12 cellular contexts compared by ENCODE assay signal in genomic region chr12:123767613-123768012, GRCh38. TPM values are rescaled to one million over a fixed set of nuclear protein-coding genes. Genes with fewer than 3 reads are reported as not detected.
DNase-seq lines count a peak whose midpoint lies in the region; ATAC-seq, FAIRE-seq and TF ChIP-seq lines count a peak whose summit lies in the region.
"Had no signal": no experiment of that assay in that cellular context is flagged by ENCODE, and none has a peak within 500 bp of the region (broad histone marks: within the 10 kb centered on the region; RNA-seq: fewer than 3 reads in every experiment).

No MANE protein-coding gene starts in this region.

- H3K27me3 Mint-ChIP-seq in activated naive CD8-positive, alpha-beta T cell treated with anti-CD3 and anti-CD28 coated beads, Interleukin-2, amount 50 U/mL, for 24 hours = peaks cover 7% of the 10 kb centered on the region

- no peaks in the 10 kb centered on the region for H3K36me3 ChIP-seq in MG63
- H3K36me3 ChIP-seq: thoracic aorta had no signal

- no peak overlapping the region for H3K4me3 ChIP-seq in MG63
- H3K4me3 ChIP-seq: thoracic aorta had no signal

- H3K27me3 ChIP-seq in MG63 = no peaks in the 10 kb centered on the region

- no peaks in the 10 kb centered on the region for H3K9me3 Mint-ChIP-seq in activated naive CD8-positive, alpha-beta T cell treated with anti-CD3 and anti-CD28 coated beads, Interleukin-2, amount 50 U/mL, for 24 hours

- no peak for TF ChIP-seq POLR2A in GM12891 (IDR thresholded peaks at IDR 0.05; ENCODE audit: low read depth, low read length)

- H3K36me3 Mint-ChIP-seq in activated naive CD8-positive, alpha-beta T cell treated with anti-CD3 and anti-CD28 coated beads, Interleukin-2, amount 50 U/mL, for 24 hours (ENCODE audit: low read depth) = no peaks in the 10 kb centered on the region

- DNase-seq in GM12891 (ENCODE audit: insufficient read length, low spot score) (peak; percentile 29), NCI-H1417 (lab: John Stamatoyannopoulos, UW) (no peak), COR-L47 (lab: John Stamatoyannopoulos, UW) (no peak), MG63 (no peak), NCI-H187 treated with DMSO at 0.1 percent for 48 hours (lab: John Stamatoyannopoulos, UW) (no peak)
- DNase-seq in activated naive CD8-positive, alpha-beta T cell treated with anti-CD3 and anti-CD28 coated beads, Interleukin-2, amount 50 U/mL, for 24 hours = peak; percentile 22
- DNase-seq: glutamatergic neuron had no signal

- H3K4me1 Mint-ChIP-seq in activated naive CD8-positive, alpha-beta T cell treated with anti-CD3 and anti-CD28 coated beads, Interleukin-2, amount 50 U/mL, for 24 hours = peaks cover 11% of the 10 kb centered on the region
- H3K4me1 Mint-ChIP-seq: brain had no signal

- no peaks in the 10 kb centered on the region for H3K9me3 ChIP-seq in MG63
- H3K9me3 ChIP-seq: thoracic aorta had no signal

- ATAC-seq in GM19467 (IDR thresholded peaks at IDR 0.05; ENCODE audit: unreplicated experiment) = peak; percentile 74
- peak; percentile 95 for ATAC-seq in HG03342 (IDR thresholded peaks at IDR 0.05; ENCODE audit: unreplicated experiment)
- ATAC-seq in activated naive CD8-positive, alpha-beta T cell treated with anti-CD3 and anti-CD28 coated beads, Interleukin-2, amount 50 U/mL, for 24 hours = peak; percentile 80

- FAIRE-seq in GM12891 (lab: Jason Lieb, UNC) = peak; percentile 96

- no peak overlapping the region for H3K4me3 Mint-ChIP-seq in activated naive CD8-positive, alpha-beta T cell treated with anti-CD3 and anti-CD28 coated beads, Interleukin-2, amount 50 U/mL, for 24 hours
- H3K4me3 Mint-ChIP-seq: brain had no signal

- H3K27ac Mint-ChIP-seq in activated naive CD8-positive, alpha-beta T cell treated with anti-CD3 and anti-CD28 coated beads, Interleukin-2, amount 50 U/mL, for 24 hours = no peak overlapping the region
- H3K27ac Mint-ChIP-seq: brain, progenitor cell of endocrine pancreas had no signal

TF ChIP-seq in GM12891, 5 proteins besides CTCF, POLR2A, EP300 and RAD21:
- no peak for TF ChIP-seq POLR2AphosphoS5 (IDR thresholded peaks at IDR 0.05; ENCODE audit: low read depth, low read length)
- no peak for TF ChIP-seq TAF1 (IDR thresholded peaks at IDR 0.05; ENCODE audit: low read depth, low read length)
- TF ChIP-seq POU2F2 (IDR thresholded peaks at IDR 0.05; ENCODE audit: low read depth, low read length) = no peak
- TF ChIP-seq PAX5 (IDR thresholded peaks at IDR 0.05; ENCODE audit: insufficient read depth, low read length, severe bottlenecking) = no peak
- TF ChIP-seq SPI1 (IDR thresholded peaks at IDR 0.05; ENCODE audit: low read depth, low read length) = peak; percentile 54; the same call in 1 of the 2 replicates

RNA-seq across cellular contexts. Expression of gene DNAH10, which starts 5.5 kb away (rescaled TPM):
- 0.10 TPM for polyA plus RNA-seq in GM12891 (2012; ENCODE audit: low read depth, missing spikeins)
- total RNA-seq in MG63 (2014; rRNA removed; shearing (Covaris generic); ENCODE audit: low replicate concordance) = 0.25 and 0.40 TPM in 2 replicates

RNA-seq across cellular contexts. Expression of gene ATP6V0A2, which starts 55.5 kb away (rescaled TPM):
- polyA plus RNA-seq in GM12891 (2012; ENCODE audit: low read depth, missing spikeins) = 15.5 TPM
- total RNA-seq in MG63 (2014; rRNA removed; shearing (Covaris generic); ENCODE audit: low replicate concordance) = 15.4 and 18.7 TPM in 2 replicates

Comparison
In these comparisons a context has a peak if more than half of its experiments do, and no peak if none do; other contexts are left out.
1. DNase-seq: peak in GM12891 (single experiment) and activated naive CD8-positive, alpha-beta T cell treated with anti-CD3 and anti-CD28 coated beads, Interleukin-2, amount 50 U/mL, for 24 hours (single experiment); none in NCI-H1417 (0 of 3), COR-L47 (single experiment), MG63 (single experiment) and NCI-H187 treated with DMSO at 0.1 percent for 48 hours (single experiment).
2. Peak in every context shown above with its lines, with median percentiles within 50 percentile points of each other: ATAC-seq.